In genomic region chr2:47189635-47190034, GRCh38 we compare ENCODE assay signal across 11 cellular contexts. TPM values are rescaled to one million over a fixed set of nuclear protein-coding genes. Genes with fewer than 3 reads are reported as not detected.
A peak's percentile ranks its signal among the peaks of the same experiment; 100 is the strongest.
DNase-seq lines count a peak whose midpoint lies in the region; TF ChIP-seq lines count a peak whose summit lies in the region.
"Had no signal": no experiment of that assay in that cellular context is flagged by ENCODE, and none has a peak within 500 bp of the region (broad histone marks: within the 10 kb centered on the region; RNA-seq: fewer than 3 reads in every experiment).

No MANE protein-coding gene starts in this region.

- H3K27me3 Mint-ChIP-seq in nephron (ENCODE audit: low read depth): no peaks in the 10 kb centered on the region
- peaks cover 18% of the 10 kb centered on the region for H3K27me3 Mint-ChIP-seq in activated T-helper 2 cell treated with anti-CD3 and anti-CD28 coated beads, Interferon-gamma antibody, Interleukin-2, Interleukin-4, amounts not matched to agents 10 μg/mL and 5 μg/mL and 100 μg/mL, durations not matched to agents 14 hours and 24 hours and 36 hours (ENCODE audit: low read depth)

- peaks cover 0 to 5% (median 0%) of the 10 kb centered on the region in 4 donors for H3K4me1 ChIP-seq in Peyer's patch

- H3K27me3 ChIP-seq in Peyer's patch: no peaks in the 10 kb centered on the region

- TF ChIP-seq CTCF in AG09309 (IDR thresholded peaks at IDR 0.05; ENCODE audit: control insufficient read depth, insufficient read depth, low read depth, low read length, missing control alignments) (no peak), Peyer's patch (IDR thresholded peaks at IDR 0.05) (no peak), epithelial cell of esophagus (IDR thresholded peaks at IDR 0.05; ENCODE audit: insufficient read depth, low read depth, low read length, missing control alignments) (no peak), nephron (IDR thresholded peaks at IDR 0.05; ENCODE audit: unreplicated experiment in 3 of 3) (no peak)

- H3K4me3 Mint-ChIP-seq in nephron: no peak overlapping the region
- H3K4me3 Mint-ChIP-seq in activated T-helper 2 cell treated with anti-CD3 and anti-CD28 coated beads, Interferon-gamma antibody, Interleukin-2, Interleukin-4, amounts not matched to agents 10 μg/mL and 5 μg/mL and 100 μg/mL, durations not matched to agents 14 hours and 24 hours and 36 hours (ENCODE audit: low read depth): no peak overlapping the region
- H3K4me3 Mint-ChIP-seq: activated CD8-positive, alpha-beta memory T cell treated with anti-CD3 and anti-CD28 coated beads, Interleukin-2, amount 10 ng/mL, durations not matched to agents 7 days and 5 days had no signal

- no peak for TF ChIP-seq POLR2A in Peyer's patch (IDR thresholded peaks at IDR 0.05)

- H3K36me3 Mint-ChIP-seq in nephron (ENCODE audit: low read depth): no peaks in the 10 kb centered on the region
- no peaks in the 10 kb centered on the region for H3K36me3 Mint-ChIP-seq in activated T-helper 2 cell treated with anti-CD3 and anti-CD28 coated beads, Interferon-gamma antibody, Interleukin-2, Interleukin-4, amounts not matched to agents 10 μg/mL and 5 μg/mL and 100 μg/mL, durations not matched to agents 14 hours and 24 hours and 36 hours (ENCODE audit: low read depth)
- H3K36me3 Mint-ChIP-seq: activated CD8-positive, alpha-beta memory T cell treated with anti-CD3 and anti-CD28 coated beads, Interleukin-2, amount 10 ng/mL, durations not matched to agents 7 days and 5 days had no signal

- intact Hi-C loops in activated T-helper 2 cell treated with anti-CD3 and anti-CD28 coated beads, Interferon-gamma antibody, Interleukin-2, Interleukin-4, amounts not matched to agents 10 μg/mL and 5 μg/mL and 100 μg/mL, durations not matched to agents 14 hours and 24 hours and 36 hours (cut with micrococcal nuclease): no loop called here

- no peaks in the 10 kb centered on the region for H3K9me3 ChIP-seq in Peyer's patch
- H3K9me3 ChIP-seq: prostate gland had no signal

- peaks cover 73% of the 10 kb centered on the region for H3K4me1 Mint-ChIP-seq in nephron
- no peaks in the 10 kb centered on the region for H3K4me1 Mint-ChIP-seq in activated T-helper 2 cell treated with anti-CD3 and anti-CD28 coated beads, Interferon-gamma antibody, Interleukin-2, Interleukin-4, amounts not matched to agents 10 μg/mL and 5 μg/mL and 100 μg/mL, durations not matched to agents 14 hours and 24 hours and 36 hours (ENCODE audit: low read depth)
- H3K4me1 Mint-ChIP-seq: activated CD8-positive, alpha-beta memory T cell treated with anti-CD3 and anti-CD28 coated beads, Interleukin-2, amount 10 ng/mL, durations not matched to agents 7 days and 5 days had no signal

- H3K36me3 ChIP-seq in Peyer's patch: no peaks in the 10 kb centered on the region
- H3K36me3 ChIP-seq: prostate gland had no signal

- no peaks in the 10 kb centered on the region for H3K9me3 Mint-ChIP-seq in nephron
- no peaks in the 10 kb centered on the region for H3K9me3 Mint-ChIP-seq in activated T-helper 2 cell treated with anti-CD3 and anti-CD28 coated beads, Interferon-gamma antibody, Interleukin-2, Interleukin-4, amounts not matched to agents 10 μg/mL and 5 μg/mL and 100 μg/mL, durations not matched to agents 14 hours and 24 hours and 36 hours

- peak overlapping the region; percentile 96 to 98 (median 97) for H3K27ac Mint-ChIP-seq in nephron
- no peak overlapping the region for H3K27ac Mint-ChIP-seq in activated T-helper 2 cell treated with anti-CD3 and anti-CD28 coated beads, Interferon-gamma antibody, Interleukin-2, Interleukin-4, amounts not matched to agents 10 μg/mL and 5 μg/mL and 100 μg/mL, durations not matched to agents 14 hours and 24 hours and 36 hours
- H3K27ac Mint-ChIP-seq: activated CD8-positive, alpha-beta memory T cell treated with anti-CD3 and anti-CD28 coated beads, Interleukin-2, amount 10 ng/mL, durations not matched to agents 7 days and 5 days had no signal

- DNase-seq in AG09309 (ENCODE audit: low read depth) (peak; percentile 79), Peyer's patch (peak in 1 of 3 donors; percentile 55), epithelial cell of esophagus (ENCODE audit: low read depth) (peak; percentile 50), KG1 (lab: John Stamatoyannopoulos, UW) (no peak), NCI-H1105 treated with DMSO at 0.1 percent for 48 hours (lab: John Stamatoyannopoulos, UW) (no peak), NCI-H510A (lab: John Stamatoyannopoulos, UW) (no peak)
- no peak for DNase-seq in activated T-helper 2 cell treated with anti-CD3 and anti-CD28 coated beads, Interferon-gamma antibody, Interleukin-2, Interleukin-4, amounts not matched to agents 10 μg/mL and 5 μg/mL and 100 μg/mL, durations not matched to agents 14 hours and 24 hours and 36 hours (ENCODE audit: low spot score)
- DNase-seq: activated CD8-positive, alpha-beta memory T cell treated with anti-CD3 and anti-CD28 coated beads, Interleukin-2, amount 10 ng/mL, durations not matched to agents 7 days and 5 days had no signal

- peak overlapping the region in 3 of 4 donors; percentile 23 to 70 (median 43) for H3K27ac ChIP-seq in Peyer's patch
- H3K27ac ChIP-seq: KMS-11, prostate gland had no signal

- no peak overlapping the region for H3K4me3 ChIP-seq in AG09309 (ENCODE audit: control insufficient read depth, low read depth, low read length)
- H3K4me3 ChIP-seq in Peyer's patch: no peak overlapping the region
- no peak overlapping the region for H3K4me3 ChIP-seq in epithelial cell of esophagus (ENCODE audit: low read length)
- H3K4me3 ChIP-seq: prostate gland had no signal

RNA-seq across cellular contexts. Expression of gene CALM2, which starts 13.3 kb away (rescaled TPM):
- total RNA-seq in Peyer's patch: 100 to 1,000 TPM; 354 to 708 (median 548) TPM
- total RNA-seq in activated T-helper 2 cell treated with anti-CD3 and anti-CD28 coated beads, Interferon-gamma antibody, Interleukin-2, Interleukin-4, amounts not matched to agents 10 μg/mL and 5 μg/mL and 100 μg/mL, durations not matched to agents 14 hours and 24 hours and 36 hours: 434 and 435 TPM in 2 replicates

RNA-seq across cellular contexts. Expression of gene STPG4, which starts 34.5 kb away (rescaled TPM):
- 1 to 10 TPM in 2 of 4 donors, not detected in 2; 1.7 to 5.8 TPM for total RNA-seq in Peyer's patch
- not detected in 2 replicates for total RNA-seq in activated T-helper 2 cell treated with anti-CD3 and anti-CD28 coated beads, Interferon-gamma antibody, Interleukin-2, Interleukin-4, amounts not matched to agents 10 μg/mL and 5 μg/mL and 100 μg/mL, durations not matched to agents 14 hours and 24 hours and 36 hours

Comparison
In these comparisons a context has a peak if more than half of its experiments do, and no peak if none do; other contexts are left out.
1. DNase-seq: peak in AG09309 (single experiment) and epithelial cell of esophagus (single experiment); none in KG1 (single experiment), NCI-H1105 treated with DMSO at 0.1 percent for 48 hours (single experiment), activated T-helper 2 cell treated with anti-CD3 and anti-CD28 coated beads, Interferon-gamma antibody, Interleukin-2, Interleukin-4, amounts not matched to agents 10 μg/mL and 5 μg/mL and 100 μg/mL, durations not matched to agents 14 hours and 24 hours and 36 hours (single experiment) and NCI-H510A (single experiment).